Comparison of ENCODE assay signal across 34 cellular contexts in genomic region chr4:94415448-94415847, GRCh38.
"Had no signal": no experiment of that assay in that cellular context is flagged by ENCODE, and none has a peak within 500 bp of the region (broad histone marks: within the 10 kb centered on the region; RNA-seq: fewer than 3 reads in every experiment).

No MANE protein-coding gene starts in this region.

- H3K27ac ChIP-seq: adrenal gland, body of pancreas, brain microvascular endothelial cell, breast epithelium had no signal

- H3K27me3 ChIP-seq: adrenal gland, ascending aorta, body of pancreas, brain microvascular endothelial cell, breast epithelium, cardiac muscle cell had no signal

- H3K9me3 ChIP-seq: adrenal gland, ascending aorta, body of pancreas, breast epithelium had no signal

- H3K36me3 ChIP-seq: adrenal gland, ascending aorta, brain microvascular endothelial cell, breast epithelium, cardiac muscle cell had no signal

- DNase-seq: activated effector memory CD4-positive, alpha-beta T cell treated with anti-CD3 and anti-CD28 coated beads, Interleukin-2, amount 50 U/mL, for 16 hours; activated effector memory CD4-positive, alpha-beta T cell treated with Interleukin-2 at 50 U/mL for 16 hours; activated gamma-delta T cell; activated gamma-delta T cell treated with Interleukin-2 at 50 U/mL for 16 hours; activated naive CD4-positive, alpha-beta T cell; activated naive CD4-positive, alpha-beta T cell treated with anti-CD3 and anti-CD28 coated beads for 36 hours; activated naive CD4-positive, alpha-beta T cell treated with anti-CD3 and anti-CD28 coated beads, Interleukin-2, amount 10 ng/mL, durations not matched to agents 7 days and 5 days; activated naive CD4-positive, alpha-beta T cell treated with anti-CD3 and anti-CD28 coated beads, Interleukin-2, amount 50 U/mL, for 16 hours; activated naive CD4-positive, alpha-beta T cell treated with Interleukin-2 at 50 U/mL for 16 hours; activated naive CD8-positive, alpha-beta T cell treated with anti-CD3 and anti-CD28 coated beads for 36 hours; activated naive CD8-positive, alpha-beta T cell treated with anti-CD3 and anti-CD28 coated beads, Interleukin-2, amount 10 ng/mL, durations not matched to agents 7 days and 5 days; activated naive CD8-positive, alpha-beta T cell treated with anti-CD3 and anti-CD28 coated beads, Interleukin-2, amount 50 U/mL, for 24 hours; activated T-cell treated with anti-CD3 and anti-CD28 coated beads for 4 hours; activated T-cell treated with anti-CD3 and anti-CD28 coated beads, Interleukin-2, amount 50 U/mL, for 1 hour; activated T-cell treated with anti-CD3 and anti-CD28 coated beads, Interleukin-2, amount 50 U/mL, for 24 hours; activated T-cell treated with anti-CD3 and anti-CD28 coated beads, Interleukin-2, amount 50 U/mL, for 4 hours; activated T-cell treated with anti-CD3 and anti-CD28 coated beads, Interleukin-2, amount 50 U/mL, for 48 hours; activated T-cell treated with anti-CD3 and anti-CD28 coated beads, Interleukin-2, amount 50 U/mL, for 72 hours; adrenal gland; amniotic stem cell; amygdala; anterior cingulate cortex; aorta; body of pancreas; brain microvascular endothelial cell; caudate nucleus; central memory CD4-positive, alpha-beta T cell; cerebellar nuclear complex had no signal

- ATAC-seq: activated naive CD4-positive, alpha-beta T cell treated with anti-CD3 and anti-CD28 coated beads, Interleukin-2, amount 50 U/mL, for 72 hours; activated naive CD8-positive, alpha-beta T cell treated with anti-CD3 and anti-CD28 coated beads, Interleukin-2, amount 50 U/mL, for 24 hours; activated T-cell treated with anti-CD3 and anti-CD28 coated beads, Interleukin-2, amount 50 U/mL, for 4 hours; activated T-cell treated with anti-CD3 and anti-CD28 coated beads, Interleukin-2, amount 50 U/mL, for 72 hours; activated T-helper 17 cell treated with anti-CD3 and anti-CD28 coated beads, Interleukin-2, amount 50 U/mL, for 72 hours; body of pancreas had no signal

- FAIRE-seq: bronchial epithelial cell had no signal

- H3K4me3 ChIP-seq: adrenal gland, ascending aorta, body of pancreas, breast epithelium, cardiac muscle cell had no signal

- H3K4me1 ChIP-seq: breast epithelium had no signal
